Comparison of ENCODE assay signal across 18 cellular contexts in genomic region chr19:31541396-31541795, GRCh38.
A peak's percentile ranks its signal among the peaks of the same experiment; 100 is the strongest.
DNase-seq lines count a peak whose midpoint lies in the region; TF ChIP-seq lines count a peak whose summit lies in the region.
"Had no signal": no experiment of that assay in that cellular context is flagged by ENCODE, and none has a peak within 500 bp of the region (broad histone marks: within the 10 kb centered on the region; RNA-seq: fewer than 3 reads in every experiment).

No MANE protein-coding gene starts in this region.

- DNase-seq in D341Med (ENCODE audit: low spot score) = peak; percentile 2
- DNase-seq in coronary artery (ENCODE audit: low spot score) = peak; percentile 16
- DNase-seq in endodermal cell = peak; percentile 64
- DNase-seq in osteocyte (ENCODE audit: extremely low spot score, unreplicated experiment) = peak; percentile 2
- DNase-seq in nucleus accumbens (lab: John Stamatoyannopoulos, UW) = no peak
- no peak for DNase-seq in LoVo (ENCODE audit: low spot score)
- no peak for DNase-seq in smooth muscle cell (lab: John Stamatoyannopoulos, UW; ENCODE audit: unreplicated experiment)
- DNase-seq: CD4-positive, CD25-positive, alpha-beta regulatory T cell; CD8-positive, alpha-beta memory T cell; DMS53; DMS79 treated with DMSO at 0.1 percent for 48 hours; GF-D8; HFFc6 had no signal

- H3K4me3 Mint-ChIP-seq in endodermal cell = no peak overlapping the region
- no peak overlapping the region for H3K4me3 Mint-ChIP-seq in osteocyte (ENCODE audit: unreplicated experiment)
- H3K4me3 Mint-ChIP-seq: B cell; CD4-positive, CD25-positive, alpha-beta regulatory T cell; CD8-positive, alpha-beta memory T cell; GM23338; HFFc6 had no signal

- WGBS in endodermal cell (ENCODE audit: insufficient coverage in 1 of 2, insufficient read length in 1 of 2), 2 experiments = 33 to 34% methylated on average over 1 to 2 of the region's 2 CpGs
- 23% methylated on average over 2 of the region's 2 CpGs for WGBS in smooth muscle cell (ENCODE audit: low lambda C conversion rate)

- H3K9me3 Mint-ChIP-seq in endodermal cell (peaks cover 13% of the 10 kb centered on the region), osteocyte (ENCODE audit: unreplicated experiment) (peaks cover 17% of the 10 kb centered on the region)
- H3K9me3 Mint-ChIP-seq: HFFc6 had no signal

- no peak overlapping the region for H2AFZ ChIP-seq in smooth muscle cell (ENCODE audit: low read depth)
- H2AFZ ChIP-seq: GM23338 had no signal

- H3K36me3 ChIP-seq in endodermal cell (ENCODE audit: control insufficient read depth, insufficient read depth, low read length) (no peaks in the 10 kb centered on the region), smooth muscle cell (ENCODE audit: low read depth) (no peaks in the 10 kb centered on the region)
- H3K36me3 ChIP-seq: BLaER1, HAP-1 had no signal

- H4K20me1 ChIP-seq in smooth muscle cell (ENCODE audit: low read depth) = no peaks in the 10 kb centered on the region
- H4K20me1 ChIP-seq: BLaER1 had no signal

- H3K27ac ChIP-seq in coronary artery (no peak overlapping the region), endodermal cell (ENCODE audit: low read depth, low read length) (no peak overlapping the region), smooth muscle cell (ENCODE audit: low read depth) (no peak overlapping the region)
- H3K27ac ChIP-seq: BLaER1, C4-2B had no signal

- no peak overlapping the region for H3K4me2 ChIP-seq in smooth muscle cell
- H3K4me2 ChIP-seq: BLaER1, GM23338 had no signal

- no peaks in the 10 kb centered on the region for H3F3A ChIP-seq in smooth muscle cell (ENCODE audit: low read depth)

- H3K9me3 ChIP-seq in endodermal cell (ENCODE audit: control insufficient read depth, low read length) = peaks cover 5% of the 10 kb centered on the region
- no peaks in the 10 kb centered on the region for H3K9me3 ChIP-seq in smooth muscle cell (replicated peaks; ENCODE audit: low read depth)
- H3K9me3 ChIP-seq: HAP-1 had no signal

- H3K27me3 Mint-ChIP-seq in endodermal cell (ENCODE audit: insufficient read depth) = peaks cover 7% of the 10 kb centered on the region
- no peaks in the 10 kb centered on the region for H3K27me3 Mint-ChIP-seq in osteocyte (ENCODE audit: unreplicated experiment)
- H3K27me3 Mint-ChIP-seq: B cell; CD4-positive, CD25-positive, alpha-beta regulatory T cell had no signal

- H3K27me3 ChIP-seq in endodermal cell (ENCODE audit: control insufficient read depth, insufficient read depth, low read length, poor library complexity, severe bottlenecking) (peaks cover 8% of the 10 kb centered on the region), smooth muscle cell (ENCODE audit: low read depth) (no peaks in the 10 kb centered on the region)
- H3K27me3 ChIP-seq: BLaER1 had no signal

- no peak overlapping the region for H3K9ac ChIP-seq in endodermal cell (ENCODE audit: extremely low read depth, low read length, poor library complexity, severe bottlenecking)
- H3K9ac ChIP-seq in smooth muscle cell (ENCODE audit: low read depth) = no peak overlapping the region
- H3K9ac ChIP-seq: BLaER1 had no signal

- H3K4me1 ChIP-seq in endodermal cell (ENCODE audit: control insufficient read depth, insufficient read depth, low read length) (peaks cover 5% of the 10 kb centered on the region), smooth muscle cell (ENCODE audit: low read depth) (no peaks in the 10 kb centered on the region)
- H3K4me1 ChIP-seq: HAP-1 had no signal

- peaks cover 39% of the 10 kb centered on the region for H3K4me1 Mint-ChIP-seq in endodermal cell
- no peaks in the 10 kb centered on the region for H3K4me1 Mint-ChIP-seq in osteocyte (ENCODE audit: unreplicated experiment)
- H3K4me1 Mint-ChIP-seq: B cell; CD4-positive, CD25-positive, alpha-beta regulatory T cell; CD8-positive, alpha-beta memory T cell had no signal

- H3K27ac Mint-ChIP-seq in endodermal cell (no peak overlapping the region), osteocyte (ENCODE audit: unreplicated experiment) (no peak overlapping the region)
- H3K27ac Mint-ChIP-seq: B cell; CD4-positive, CD25-positive, alpha-beta regulatory T cell; CD8-positive, alpha-beta memory T cell; GM23338; HFFc6 had no signal

- peaks cover 1% of the 10 kb centered on the region for H3K36me3 Mint-ChIP-seq in endodermal cell (ENCODE audit: low read depth)
- H3K36me3 Mint-ChIP-seq in osteocyte (ENCODE audit: unreplicated experiment) = no peaks in the 10 kb centered on the region
- H3K36me3 Mint-ChIP-seq: CD4-positive, CD25-positive, alpha-beta regulatory T cell; CD8-positive, alpha-beta memory T cell had no signal

- H3K4me3 ChIP-seq in coronary artery (no peak overlapping the region), endodermal cell (ENCODE audit: low read length) (no peak overlapping the region), smooth muscle cell (no peak overlapping the region)
- H3K4me3 ChIP-seq: BLaER1, GM23338, HAP-1 had no signal

- H3K79me2 ChIP-seq in smooth muscle cell (ENCODE audit: low read depth) = no peaks in the 10 kb centered on the region

- TF ChIP-seq CTCF in coronary artery (IDR thresholded peaks at IDR 0.05) = no peak
- no peak for TF ChIP-seq CTCF in endodermal cell (conservative IDR thresholded peaks at IDR 0.05)
- TF ChIP-seq CTCF in osteocyte (IDR thresholded peaks at IDR 0.05) = no peak
- TF ChIP-seq CTCF in smooth muscle cell (IDR thresholded peaks at IDR 0.05; ENCODE audit: borderline replicate concordance, insufficient read depth, poor library complexity, severe bottlenecking) = no peak

Comparison
In these comparisons a context has a peak if more than half of its experiments do, and no peak if none do; other contexts are left out.
1. DNase-seq: peak in D341Med (single experiment), coronary artery (single experiment), endodermal cell (single experiment) and osteocyte (single experiment); none in nucleus accumbens (0 of 56), LoVo (single experiment) and smooth muscle cell (single experiment).